In the genomic region with DNA sequence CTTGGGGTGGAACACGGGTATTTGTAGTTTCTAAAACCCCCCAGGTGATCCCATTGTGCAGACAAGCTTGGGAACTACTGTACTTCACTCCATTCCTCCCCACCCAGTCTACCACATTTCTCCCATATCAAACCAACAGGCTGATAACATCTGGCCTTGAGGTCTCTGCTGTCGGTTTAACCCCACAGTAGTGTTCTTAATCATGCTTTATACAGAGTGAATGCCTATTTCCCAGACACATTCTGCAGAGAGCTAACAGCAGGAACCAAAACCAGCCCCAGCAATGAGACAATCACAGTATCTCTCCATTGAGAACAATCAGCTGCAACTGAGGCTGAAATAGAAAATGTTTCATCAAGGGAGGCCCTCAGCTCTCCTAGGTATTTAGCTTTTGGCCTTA, we compare ENCODE assay signal across 14 cellular contexts.
DNase-seq lines count a peak whose midpoint lies in the region; ATAC-seq and TF ChIP-seq lines count a peak whose summit lies in the region.
"Had no signal": no experiment of that assay in that cellular context is flagged by ENCODE, and none has a peak within 500 bp of the region (broad histone marks: within the 10 kb centered on the region; RNA-seq: fewer than 3 reads in every experiment).

No MANE protein-coding gene starts in this region.

- H3K9me3 Mint-ChIP-seq in GM23338, result no peaks in the 10 kb centered on the region
- H3K9me3 Mint-ChIP-seq: activated naive CD4-positive, alpha-beta T cell treated with anti-CD3 and anti-CD28 coated beads, Interleukin-2, amount 10 ng/mL, durations not matched to agents 7 days and 5 days had no signal

- H3K9me3 ChIP-seq in OCI-LY3 (ENCODE audit: insufficient read depth, low read length), result no peaks in the 10 kb centered on the region
- H3K9me3 ChIP-seq in mesenchymal stem cell (ENCODE audit: control insufficient read depth, low read length), result no peaks in the 10 kb centered on the region
- H3K9me3 ChIP-seq in smooth muscle cell (replicated peaks; ENCODE audit: low read depth), result no peaks in the 10 kb centered on the region
- H3K9me3 ChIP-seq: BLaER1, colonic mucosa, ovary had no signal

- H3K9me2 ChIP-seq in GM23338 (ENCODE audit: insufficient read depth), result peaks cover 5% of the 10 kb centered on the region; the same call in 1 of the 2 replicates

- H4K8ac ChIP-seq in mesenchymal stem cell (ENCODE audit: low read length), result no peak overlapping the region

- no peak overlapping the region for H3K4me3 Mint-ChIP-seq in GM23338
- H3K4me3 Mint-ChIP-seq: activated naive CD4-positive, alpha-beta T cell treated with anti-CD3 and anti-CD28 coated beads, Interleukin-2, amount 10 ng/mL, durations not matched to agents 7 days and 5 days had no signal

- H3K4me2 ChIP-seq in GM23338, result no peak overlapping the region
- H3K4me2 ChIP-seq in OCI-LY3 (ENCODE audit: low read length), result no peak overlapping the region
- no peak overlapping the region for H3K4me2 ChIP-seq in mesenchymal stem cell (ENCODE audit: low read length, poor library complexity, severe bottlenecking)
- H3K4me2 ChIP-seq in smooth muscle cell, result no peak overlapping the region
- H3K4me2 ChIP-seq: BLaER1 had no signal

- H3K36me3 ChIP-seq in GM23338 (ENCODE audit: insufficient read depth) (no peaks in the 10 kb centered on the region), OCI-LY3 (replicated peaks; ENCODE audit: low read depth, low read length) (no peaks in the 10 kb centered on the region), mesenchymal stem cell (ENCODE audit: control insufficient read depth in 1 of 2, insufficient read depth in 2 of 2, low read depth in 1 of 2, low read length in 2 of 2) (no peaks in the 10 kb centered on the region), smooth muscle cell (ENCODE audit: low read depth) (no peaks in the 10 kb centered on the region)
- H3K36me3 ChIP-seq: BLaER1, colonic mucosa, ovary had no signal

- 21% methylated on average over 2 of the region's 2 CpGs for WGBS in mesenchymal stem cell
- 35% methylated on average over 2 of the region's 2 CpGs for WGBS in smooth muscle cell (ENCODE audit: low lambda C conversion rate)

- H3K79me2 ChIP-seq in GM23338 (replicated peaks; ENCODE audit: insufficient read depth) (no peaks in the 10 kb centered on the region), OCI-LY3 (ENCODE audit: low read length) (no peaks in the 10 kb centered on the region), smooth muscle cell (ENCODE audit: low read depth) (no peaks in the 10 kb centered on the region)

- H2BK120ac ChIP-seq in mesenchymal stem cell (ENCODE audit: low read depth, low read length), result no peak overlapping the region

- no peaks in the 10 kb centered on the region for H3K36me3 Mint-ChIP-seq in GM23338 (ENCODE audit: low read depth)
- H3K36me3 Mint-ChIP-seq: activated naive CD4-positive, alpha-beta T cell treated with anti-CD3 and anti-CD28 coated beads, Interleukin-2, amount 10 ng/mL, durations not matched to agents 7 days and 5 days had no signal

- peaks cover 4% of the 10 kb centered on the region; the same call in 2 of the 3 replicates for H3K4me1 Mint-ChIP-seq in GM23338
- H3K4me1 Mint-ChIP-seq: activated naive CD4-positive, alpha-beta T cell treated with anti-CD3 and anti-CD28 coated beads, Interleukin-2, amount 10 ng/mL, durations not matched to agents 7 days and 5 days had no signal

- peak overlapping the region; percentile 5 for H2BK5ac ChIP-seq in mesenchymal stem cell (ENCODE audit: low read depth, low read length, poor library complexity, severe bottlenecking)

- no peak overlapping the region for H4K91ac ChIP-seq in mesenchymal stem cell (ENCODE audit: low read length)

- H3K14ac ChIP-seq in mesenchymal stem cell (ENCODE audit: low read length in 2 of 2), result peak overlapping the region in 1 of 2 experiments; percentile 7

- no peak overlapping the region for H3K27ac Mint-ChIP-seq in GM23338
- H3K27ac Mint-ChIP-seq: activated naive CD4-positive, alpha-beta T cell treated with anti-CD3 and anti-CD28 coated beads, Interleukin-2, amount 10 ng/mL, durations not matched to agents 7 days and 5 days had no signal

- H3K27me3 Mint-ChIP-seq in GM23338 (ENCODE audit: insufficient read depth, low read depth, poor library complexity), result peaks cover 1% of the 10 kb centered on the region

- peak overlapping the region; percentile 46 for H2AK5ac ChIP-seq in mesenchymal stem cell (ENCODE audit: low read length, severe bottlenecking)

- TF ChIP-seq CTCF in GM23338 (conservative IDR thresholded peaks at IDR 0.05; ENCODE audit: low read depth in 2 of 2) (no peak), OCI-LY3 (IDR thresholded peaks at IDR 0.05; ENCODE audit: low read depth, low read length) (no peak), smooth muscle cell (IDR thresholded peaks at IDR 0.05; ENCODE audit: borderline replicate concordance, insufficient read depth, poor library complexity, severe bottlenecking) (no peak)

- no peak overlapping the region for H2BK12ac ChIP-seq in mesenchymal stem cell (ENCODE audit: low read length in 2 of 2)

- H3K27ac ChIP-seq in GM23338 (ENCODE audit: low read depth), result no peak overlapping the region
- H3K27ac ChIP-seq in OCI-LY3 (ENCODE audit: low read length), result no peak overlapping the region
- H3K27ac ChIP-seq in mesenchymal stem cell (ENCODE audit: low read length, poor library complexity, severe bottlenecking), result peak overlapping the region; percentile 92
- H3K27ac ChIP-seq in smooth muscle cell (ENCODE audit: low read depth), result no peak overlapping the region
- H3K27ac ChIP-seq: BLaER1, colonic mucosa had no signal

- H2BK15ac ChIP-seq in mesenchymal stem cell (ENCODE audit: low read depth, poor library complexity, severe bottlenecking), result no peak overlapping the region

- peak overlapping the region in 1 of 2 experiments; percentile 49 for H3K4ac ChIP-seq in mesenchymal stem cell (ENCODE audit: low read depth in 1 of 2, low read length in 2 of 2)

- DNase-seq in AG08395 (ENCODE audit: low spot score), result peak; percentile 26
- DNase-seq in GM23338 (ENCODE audit: low spot score), result no peak
- DNase-seq in mesenchymal stem cell, result no peak
- no peak for DNase-seq in activated CD8-positive, alpha-beta memory T cell treated with anti-CD3 and anti-CD28 coated beads, Interleukin-2, amount 50 U/mL, for 4 hours
- DNase-seq in activated CD4-positive, alpha-beta T cell treated with anti-CD3 and anti-CD28 coated beads, Interleukin-2, amount 50 U/mL, for 48 hours, result no peak
- no peak for DNase-seq in smooth muscle cell (lab: John Stamatoyannopoulos, UW; ENCODE audit: unreplicated experiment)
- DNase-seq: activated naive CD4-positive, alpha-beta T cell treated with anti-CD3 and anti-CD28 coated beads, Interleukin-2, amount 10 ng/mL, durations not matched to agents 7 days and 5 days; colonic mucosa; foreskin melanocyte; NCI-H748 treated with DMSO at 0.1 percent for 48 hours had no signal

- H3K9ac ChIP-seq in OCI-LY3 (ENCODE audit: low read length), result no peak overlapping the region
- peak overlapping the region; percentile 8 for H3K9ac ChIP-seq in mesenchymal stem cell (ENCODE audit: low read length)
- H3K9ac ChIP-seq in smooth muscle cell (ENCODE audit: low read depth), result no peak overlapping the region
- H3K9ac ChIP-seq: BLaER1 had no signal

- H3K18ac ChIP-seq in mesenchymal stem cell (ENCODE audit: low read depth in 1 of 2, low read length in 2 of 2), result peak overlapping the region in 1 of 2 experiments; percentile 21

- no peak overlapping the region for H3K23ac ChIP-seq in mesenchymal stem cell (ENCODE audit: low read length in 2 of 2)

- no peak for ATAC-seq in GM23338
- no peak for ATAC-seq in HG03342 (IDR thresholded peaks at IDR 0.05; ENCODE audit: unreplicated experiment)

- H3K4me3 ChIP-seq in GM23338 (no peak overlapping the region), OCI-LY3 (ENCODE audit: low read length) (no peak overlapping the region), mesenchymal stem cell (ENCODE audit: insufficient read depth in 1 of 2, low read depth in 1 of 2, low read length in 2 of 2) (no peak overlapping the region), smooth muscle cell (no peak overlapping the region)
- H3K4me3 ChIP-seq: BLaER1, colonic mucosa, ovary had no signal

- no peaks in the 10 kb centered on the region for H3K27me3 ChIP-seq in GM23338 (ENCODE audit: insufficient read depth)
- no peaks in the 10 kb centered on the region for H3K27me3 ChIP-seq in OCI-LY3 (ENCODE audit: low read depth, low read length)
- no peaks in the 10 kb centered on the region for H3K27me3 ChIP-seq in mesenchymal stem cell (ENCODE audit: control insufficient read depth in 1 of 2, insufficient read depth in 1 of 2, low read length in 2 of 2)
- H3K27me3 ChIP-seq in smooth muscle cell (ENCODE audit: low read depth), result no peaks in the 10 kb centered on the region
- H3K27me3 ChIP-seq: BLaER1, colonic mucosa, ovary had no signal

- H3F3A ChIP-seq in GM23338 (replicated peaks; ENCODE audit: low read depth) (no peaks in the 10 kb centered on the region), smooth muscle cell (ENCODE audit: low read depth) (peaks cover 4% of the 10 kb centered on the region)

- H4K20me1 ChIP-seq in GM23338 (replicated peaks; ENCODE audit: insufficient read depth), result no peaks in the 10 kb centered on the region
- H4K20me1 ChIP-seq in OCI-LY3 (ENCODE audit: insufficient read depth, low read length), result no peaks in the 10 kb centered on the region
- no peaks in the 10 kb centered on the region for H4K20me1 ChIP-seq in smooth muscle cell (ENCODE audit: low read depth)
- H4K20me1 ChIP-seq: BLaER1 had no signal

- no peaks in the 10 kb centered on the region for H3K79me1 ChIP-seq in mesenchymal stem cell (replicated peaks; ENCODE audit: low read length, poor library complexity, severe bottlenecking)

- H3K4me1 ChIP-seq in GM23338 (ENCODE audit: insufficient read depth), result peaks cover 5% of the 10 kb centered on the region; the same call in 1 of the 2 replicates
- 0 out of 2 replicates have a peak, but pooled peaks cover 4% of the 10 kb centered on the region for H3K4me1 ChIP-seq in OCI-LY3 (ENCODE audit: low read length)
- H3K4me1 ChIP-seq in mesenchymal stem cell (ENCODE audit: control insufficient read depth, insufficient read depth, low read depth, low read length), result peaks cover 5% of the 10 kb centered on the region
- H3K4me1 ChIP-seq in smooth muscle cell (ENCODE audit: low read depth), result no peaks in the 10 kb centered on the region
- H3K4me1 ChIP-seq: BLaER1, colonic mucosa had no signal

- H2AFZ ChIP-seq in GM23338, result peak overlapping the region; percentile 34; the same call in 1 of the 2 replicates
- 0 out of 2 replicates have a peak overlapping the region, but pooled peaks have one; percentile 34 for H2AFZ ChIP-seq in OCI-LY3 (ENCODE audit: low read depth, low read length)
- H2AFZ ChIP-seq in mesenchymal stem cell (ENCODE audit: low read depth, low read length), result no peak overlapping the region
- no peak overlapping the region for H2AFZ ChIP-seq in smooth muscle cell (ENCODE audit: low read depth)

TF ChIP-seq in GM23338, 12 proteins besides CTCF, POLR2A, EP300 and RAD21:
- TF ChIP-seq ZNF114 (CRISPR knock-in tag; IDR thresholded peaks at IDR 0.05), result no peak
- TF ChIP-seq NANOG (IDR thresholded peaks at IDR 0.05; ENCODE audit: borderline replicate concordance), result no peak

Comparison
In these comparisons a context has a peak if more than half of its experiments do, and no peak if none do; other contexts are left out.
1. H2AFZ ChIP-seq: peak in GM23338 (single experiment) and OCI-LY3 (single experiment); none in mesenchymal stem cell (single experiment) and smooth muscle cell (single experiment).